In genomic region chr7:134660961-134661376, GRCh38 we compare ENCODE assay signal across 17 cellular contexts. TPM values are rescaled to one million over a fixed set of nuclear protein-coding genes. Genes with fewer than 3 reads are reported as not detected.
A peak's percentile ranks its signal among the peaks of the same experiment; 100 is the strongest.
DNase-seq lines count a peak whose midpoint lies in the region; ATAC-seq and TF ChIP-seq lines count a peak whose summit lies in the region.
"Had no signal": no experiment of that assay in that cellular context is flagged by ENCODE, and none has a peak within 500 bp of the region (broad histone marks: within the 10 kb centered on the region; RNA-seq: fewer than 3 reads in every experiment).

No MANE protein-coding gene starts in this region.

- intact Hi-C loops in psoas muscle (cut with DNase I): no loop called here

- peak overlapping the region; percentile 75 for H3K27ac Mint-ChIP-seq in mesothelial cell of epicardium
- H3K27ac Mint-ChIP-seq: activated CD4-positive, alpha-beta T cell treated with anti-CD3 and anti-CD28 coated beads, Interleukin-2, amount 10 ng/mL, durations not matched to agents 7 days and 5 days; CD4-positive, CD25-positive, alpha-beta regulatory T cell; stimulated activated naive CD8-positive, alpha-beta T cell treated with anti-CD3 and anti-CD28 coated beads, Interleukin-15, amount 100 ng/mL, for 72 hours had no signal

- TF ChIP-seq CTCF in AG09319 (IDR thresholded peaks at IDR 0.05; ENCODE audit: low read depth, low read length) (no peak), epithelial cell of esophagus (IDR thresholded peaks at IDR 0.05; ENCODE audit: insufficient read depth, low read depth, low read length, missing control alignments) (no peak), mesothelial cell of epicardium (IDR thresholded peaks at IDR 0.05; ENCODE audit: unreplicated experiment) (no peak), gastroesophageal sphincter (IDR thresholded peaks at IDR 0.05) (no peak), psoas muscle (IDR thresholded peaks at IDR 0.05) (no peak)

- H3K4me3 ChIP-seq in epithelial cell of esophagus (ENCODE audit: low read length) (no peak overlapping the region), gastroesophageal sphincter (no peak overlapping the region), psoas muscle (no peak overlapping the region)
- H3K4me3 ChIP-seq: esophagus squamous epithelium, right atrium auricular region had no signal

- no peaks in the 10 kb centered on the region for H3K27me3 Mint-ChIP-seq in mesothelial cell of epicardium (ENCODE audit: low read depth)
- H3K27me3 Mint-ChIP-seq: activated CD4-positive, alpha-beta T cell treated with anti-CD3 and anti-CD28 coated beads, Interleukin-2, amount 10 ng/mL, durations not matched to agents 7 days and 5 days; CD4-positive, CD25-positive, alpha-beta regulatory T cell; stimulated activated naive CD8-positive, alpha-beta T cell treated with anti-CD3 and anti-CD28 coated beads, Interleukin-15, amount 100 ng/mL, for 72 hours had no signal

- no peak overlapping the region for H3K4me3 Mint-ChIP-seq in mesothelial cell of epicardium
- H3K4me3 Mint-ChIP-seq: activated CD4-positive, alpha-beta T cell treated with anti-CD3 and anti-CD28 coated beads, Interleukin-2, amount 10 ng/mL, durations not matched to agents 7 days and 5 days; CD4-positive, CD25-positive, alpha-beta regulatory T cell; stimulated activated naive CD8-positive, alpha-beta T cell treated with anti-CD3 and anti-CD28 coated beads, Interleukin-15, amount 100 ng/mL, for 72 hours had no signal

- no peak for TF ChIP-seq EP300 in gastroesophageal sphincter (IDR thresholded peaks at IDR 0.05)

- H3K27ac ChIP-seq in gastroesophageal sphincter (no peak overlapping the region), psoas muscle (no peak overlapping the region)
- H3K27ac ChIP-seq: esophagus squamous epithelium, right atrium auricular region had no signal

- H3K36me3 Mint-ChIP-seq in mesothelial cell of epicardium: peaks cover 12% of the 10 kb centered on the region

- H3K4me1 ChIP-seq in gastroesophageal sphincter: no peaks in the 10 kb centered on the region
- no peaks in the 10 kb centered on the region for H3K4me1 ChIP-seq in psoas muscle
- H3K4me1 ChIP-seq: right atrium auricular region had no signal

- WGBS in gastroesophageal sphincter (ENCODE audit: low coverage in 1 of 2), 2 donors: 0 to 10% methylated on average over 1 of the region's 1 CpG
- 30 to 39% (median 36%) methylated on average over 1 of the region's 1 CpG for WGBS in psoas muscle, 3 donors

- ATAC-seq in gastroesophageal sphincter: no peak
- no peak for ATAC-seq in HG03095 (IDR thresholded peaks at IDR 0.05; ENCODE audit: unreplicated experiment)
- ATAC-seq in HG03196 (IDR thresholded peaks at IDR 0.05; ENCODE audit: unreplicated experiment): no peak
- no peak for ATAC-seq in psoas muscle
- ATAC-seq: stimulated activated naive CD8-positive, alpha-beta T cell treated with anti-CD3 and anti-CD28 coated beads, Interleukin-15, amount 100 ng/mL, for 72 hours had no signal

- peaks cover 0 to 31% of the 10 kb centered on the region in 2 donors for H3K36me3 ChIP-seq in gastroesophageal sphincter
- H3K36me3 ChIP-seq in psoas muscle (ENCODE audit: insufficient read depth in 1 of 2, low read depth in 1 of 2): peaks cover 0 to 18% of the 10 kb centered on the region in 2 donors

- peaks cover 19% of the 10 kb centered on the region for H3K4me1 Mint-ChIP-seq in mesothelial cell of epicardium

- H3K9me3 Mint-ChIP-seq in mesothelial cell of epicardium: peaks cover 6% of the 10 kb centered on the region

- DNase-seq in AG09319 (ENCODE audit: extremely low read depth, low read depth) (peak; percentile 35), NCI-H226 (peak; percentile 9), epithelial cell of esophagus (ENCODE audit: low read depth) (peak; percentile 89), mesothelial cell of epicardium (ENCODE audit: low spot score in 2 of 2, unreplicated experiment in 2 of 2) (no peak), psoas muscle (no peak)
- DNase-seq: activated CD4-positive, alpha-beta T cell treated with anti-CD3 and anti-CD28 coated beads, Interleukin-2, amount 10 ng/mL, durations not matched to agents 7 days and 5 days; activated effector memory CD4-positive, alpha-beta T cell treated with anti-CD3 and anti-CD28 coated beads, Interleukin-2, amount 50 U/mL, for 16 hours; CD4-positive, CD25-positive, alpha-beta regulatory T cell; esophagus squamous epithelium; GDM1; NCI-H1105 treated with DMSO at 0.1 percent for 48 hours; NCI-H446; stimulated activated naive CD8-positive, alpha-beta T cell treated with anti-CD3 and anti-CD28 coated beads, Interleukin-15, amount 100 ng/mL, for 72 hours had no signal

- H3K9me3 ChIP-seq in gastroesophageal sphincter: no peaks in the 10 kb centered on the region
- H3K9me3 ChIP-seq in psoas muscle: no peaks in the 10 kb centered on the region
- H3K9me3 ChIP-seq: esophagus squamous epithelium, right atrium auricular region had no signal

- H3K27me3 ChIP-seq in gastroesophageal sphincter (no peaks in the 10 kb centered on the region), psoas muscle (ENCODE audit: insufficient read depth in 3 of 3, low read length in 2 of 3) (no peaks in the 10 kb centered on the region)
- H3K27me3 ChIP-seq: esophagus squamous epithelium, right atrium auricular region had no signal

- no peak for TF ChIP-seq POLR2A in gastroesophageal sphincter (IDR thresholded peaks at IDR 0.05)

RNA-seq across cellular contexts. Expression of gene BPGM, which starts 14.3 kb away (rescaled TPM):
- total RNA-seq in mesothelial cell of epicardium: 13.3 to 15.0 TPM (median 14.8 TPM) in 3 replicates
- total RNA-seq in gastroesophageal sphincter: 10 to 100 TPM; 16.0 to 35.6 (median 29.6) TPM
- total RNA-seq in psoas muscle: 10 to 100 TPM; 10.1 to 14.9 (median 12.4) TPM
- 10 to 100 TPM; 25.3 to 55.7 (median 54.4) TPM for polyA plus RNA-seq in psoas muscle

Comparison
In these comparisons a context has a peak if more than half of its experiments do, and no peak if none do; other contexts are left out.
1. DNase-seq: peak in AG09319 (single experiment), NCI-H226 (single experiment) and epithelial cell of esophagus (single experiment); none in mesothelial cell of epicardium (0 of 2) and psoas muscle (0 of 2).